1 cellular context compared by ENCODE assay signal in the genomic region with DNA sequence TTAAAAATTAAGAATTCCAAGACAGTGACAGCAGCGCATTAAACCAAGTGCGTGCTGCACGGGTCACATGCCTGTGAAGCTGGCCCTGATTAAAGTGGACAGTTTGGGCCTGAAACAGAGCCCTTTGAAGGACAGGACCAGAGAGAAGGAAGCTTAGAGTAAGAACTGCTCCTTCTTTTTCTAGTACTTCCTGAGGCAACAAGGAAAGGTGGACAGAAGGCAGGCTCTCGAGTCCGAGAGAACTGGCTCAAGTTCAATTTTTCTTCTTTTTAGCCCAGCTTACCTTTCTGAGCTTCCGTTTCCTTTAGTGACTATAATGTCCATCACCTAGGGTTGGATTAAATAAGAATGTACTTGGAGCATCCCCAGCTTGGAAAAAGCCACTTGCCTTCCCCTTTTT.
TF ChIP-seq lines count a peak whose summit lies in the region.

No MANE protein-coding gene starts in this region.

TF ChIP-seq in H1, 55 proteins besides CTCF, POLR2A, EP300 and RAD21:
- TF ChIP-seq, protein P1, sequence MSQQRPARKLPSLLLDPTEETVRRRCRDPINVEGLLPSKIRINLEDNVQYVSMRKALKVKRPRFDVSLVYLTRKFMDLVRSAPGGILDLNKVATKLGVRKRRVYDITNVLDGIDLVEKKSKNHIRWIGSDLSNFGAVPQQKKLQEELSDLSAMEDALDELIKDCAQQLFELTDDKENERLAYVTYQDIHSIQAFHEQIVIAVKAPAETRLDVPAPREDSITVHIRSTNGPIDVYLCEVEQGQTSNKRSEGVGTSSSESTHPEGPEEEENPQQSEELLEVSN (IDR thresholded peaks at IDR 0.05), result no peak
- TF ChIP-seq YY1 (IDR thresholded peaks at IDR 0.05; ENCODE audit: low read depth, low read length) (no peak), HDAC6 (IDR thresholded peaks at IDR 0.05; ENCODE audit: low read depth, low read length) (no peak), JUN (IDR thresholded peaks at IDR 0.05; ENCODE audit: low read depth, low read length) (no peak)
